ENCODE assay signal across 10 cellular contexts in the genomic region with DNA sequence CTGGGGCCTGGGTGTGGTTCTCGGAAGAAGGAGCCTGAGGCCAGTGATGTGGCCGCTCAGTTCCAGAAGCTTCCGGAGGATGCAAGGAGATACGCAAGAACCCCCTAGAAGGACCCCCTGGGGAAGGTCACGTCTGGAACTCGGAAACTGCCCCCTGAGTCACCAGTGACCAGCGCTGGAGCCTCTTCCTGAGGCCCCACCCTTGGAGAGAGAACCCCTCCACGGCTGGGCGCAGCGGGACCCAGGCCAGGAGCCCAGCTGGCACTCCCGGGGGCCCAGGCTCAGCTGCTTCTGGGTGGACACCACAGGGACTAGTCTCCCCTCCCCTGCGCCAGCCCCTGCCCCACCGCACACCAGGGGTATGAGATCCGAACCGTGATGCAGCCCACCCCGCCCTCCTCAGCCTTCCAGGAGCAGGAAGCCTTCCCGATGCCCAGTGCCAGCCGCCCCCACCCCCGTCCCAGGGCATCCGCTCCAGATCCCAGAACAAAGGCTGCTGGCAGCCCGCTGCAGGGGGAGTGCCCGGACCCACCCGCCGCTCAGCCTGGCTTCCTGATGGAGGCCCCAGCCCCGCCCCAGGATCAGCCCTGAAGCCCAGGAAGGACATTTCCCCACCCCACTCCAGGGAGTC. TPM values are rescaled to one million over a fixed set of nuclear protein-coding genes. Genes with fewer than 3 reads are reported as not detected.
A peak's percentile ranks its signal among the peaks of the same experiment; 100 is the strongest.
DNase-seq lines count a peak whose midpoint lies in the region; ATAC-seq and TF ChIP-seq lines count a peak whose summit lies in the region.
"Had no signal": no experiment of that assay in that cellular context is flagged by ENCODE, and none has a peak within 500 bp of the region (broad histone marks: within the 10 kb centered on the region; RNA-seq: fewer than 3 reads in every experiment).

No MANE protein-coding gene starts in this region.

- H3K4me2 ChIP-seq in trophoblast cell (ENCODE audit: low read length), result no peak overlapping the region

- H4K91ac ChIP-seq in trophoblast cell (ENCODE audit: low read depth, low read length), result no peak overlapping the region

- ATAC-seq in HG03354 (IDR thresholded peaks at IDR 0.05; ENCODE audit: poor library complexity, severe bottlenecking, unreplicated experiment), result no peak
- ATAC-seq in HG02642 (IDR thresholded peaks at IDR 0.05; ENCODE audit: poor library complexity, unreplicated experiment), result no peak

- H3K9me3 ChIP-seq in trophoblast cell (ENCODE audit: insufficient read depth, low read depth, low read length), result peaks cover 5% of the 10 kb centered on the region

- peaks cover 47 to 59% of the 10 kb centered on the region in 2 experiments for H3K4me1 ChIP-seq in trophoblast cell (ENCODE audit: control insufficient read depth in 1 of 2, insufficient read depth in 2 of 2, low read length in 2 of 2)

- no peaks in the 10 kb centered on the region for H3K27me3 ChIP-seq in trophoblast cell (ENCODE audit: insufficient read depth, low read length)

- WGBS in trophoblast cell (ENCODE audit: extremely low coverage, insufficient coverage, insufficient read length), result no CpG with 5 or more reads among the region's 25 CpGs

- H3K23ac ChIP-seq in trophoblast cell (ENCODE audit: low read length), result no peak overlapping the region

- TF ChIP-seq CTCF in C4-2B (conservative IDR thresholded peaks at IDR 0.05) (no peak), fibroblast of the aortic adventitia (IDR thresholded peaks at IDR 0.05; ENCODE audit: insufficient read depth, low read length) (no peak)

- no peak overlapping the region for H4K12ac ChIP-seq in trophoblast cell (ENCODE audit: low read depth, low read length)

- H3K79me1 ChIP-seq in trophoblast cell (ENCODE audit: low read length), result peaks cover 25% of the 10 kb centered on the region

- no peak overlapping the region for H2AFZ ChIP-seq in trophoblast cell (ENCODE audit: insufficient read depth, low read length, poor library complexity)

- H3K4me3 ChIP-seq in fibroblast of the aortic adventitia (ENCODE audit: low read depth, low read length) (no peak overlapping the region), trophoblast cell (ENCODE audit: low read depth, low read length) (no peak overlapping the region)

- peak; percentile 97 to 99 for DNase-seq in SW 1271 (lab: John Stamatoyannopoulos, UW)
- peak; percentile 73 for DNase-seq in fibroblast of the aortic adventitia (ENCODE audit: low read depth)
- peak in 1 of 2 donors; percentile 38 for DNase-seq in trophoblast cell
- DNase-seq in stimulated activated CD4-positive, alpha-beta T cell treated with anti-CD3 and anti-CD28 coated beads, Interleukin-4, amount 100 ng/mL, for 24 hours, result no peak
- DNase-seq in activated effector memory CD4-positive, alpha-beta T cell treated with anti-CD3 and anti-CD28 coated beads, Interleukin-2, amount 50 U/mL, for 16 hours, result no peak
- DNase-seq: CD4-positive, CD25-positive, alpha-beta regulatory T cell; NCI-H2081 had no signal

- peak overlapping the region; percentile 10 for H3K18ac ChIP-seq in trophoblast cell (ENCODE audit: low read length)

- H3K4ac ChIP-seq in trophoblast cell (ENCODE audit: low read depth, low read length), result peak overlapping the region; percentile 83

- peaks cover 66% of the 10 kb centered on the region for H3K79me2 ChIP-seq in trophoblast cell (ENCODE audit: control insufficient read depth, insufficient read depth, low read length, poor library complexity)

- no peak overlapping the region for H3K9ac ChIP-seq in trophoblast cell (ENCODE audit: low read length)

- no peak overlapping the region for H2AK5ac ChIP-seq in trophoblast cell (ENCODE audit: low read length)

- no peak overlapping the region for H3K14ac ChIP-seq in trophoblast cell (ENCODE audit: low read length)

- peak overlapping the region; percentile 17 for H4K8ac ChIP-seq in trophoblast cell (ENCODE audit: low read depth, low read length)

- no peak overlapping the region for H2BK12ac ChIP-seq in trophoblast cell (ENCODE audit: low read length)

- no peak overlapping the region for H2BK120ac ChIP-seq in trophoblast cell (ENCODE audit: insufficient read depth, low read length, poor library complexity)

- no peak overlapping the region for H2BK5ac ChIP-seq in trophoblast cell (ENCODE audit: low read depth, low read length, poor library complexity)

- peak overlapping the region; percentile 98 for H3K27ac ChIP-seq in C4-2B
- H3K27ac ChIP-seq in trophoblast cell (ENCODE audit: low read depth, low read length), result no peak overlapping the region

- peaks cover 41 to 59% of the 10 kb centered on the region in 2 experiments for H3K36me3 ChIP-seq in trophoblast cell (ENCODE audit: control insufficient read depth in 1 of 2, insufficient read depth in 2 of 2, low read length in 2 of 2)

RNA-seq across cellular contexts. Expression of gene LAMA5, which starts 7.5 kb away (rescaled TPM):
- 5.6 and 11.1 TPM in 2 replicates for total RNA-seq in fibroblast of the aortic adventitia (ENCODE audit: low replicate concordance)
- 135 and 147 TPM in 2 replicates for polyA plus RNA-seq in trophoblast cell (2013)

RNA-seq across cellular contexts. Expression of gene RPS21, which starts 27.3 kb away (rescaled TPM):
- total RNA-seq in fibroblast of the aortic adventitia (ENCODE audit: low replicate concordance), result 754 and 1,887 TPM in 2 replicates
- polyA plus RNA-seq in trophoblast cell (2013), result 2,264 and 2,365 TPM in 2 replicates

RNA-seq across cellular contexts. Expression of gene CABLES2, which starts 47.5 kb away (rescaled TPM):
- 1.1 and 4.3 TPM in 2 replicates for total RNA-seq in fibroblast of the aortic adventitia (ENCODE audit: low replicate concordance)
- polyA plus RNA-seq in trophoblast cell (2013), result 15.0 and 15.1 TPM in 2 replicates

RNA-seq across cellular contexts. Expression of gene ADRM1, which starts 56.8 kb away (rescaled TPM):
- total RNA-seq in fibroblast of the aortic adventitia (ENCODE audit: low replicate concordance), result 73.8 and 81.3 TPM in 2 replicates
- 164 and 175 TPM in 2 replicates for polyA plus RNA-seq in trophoblast cell (2013)

Comparison
In these comparisons a context has a peak if more than half of its experiments do, and no peak if none do; other contexts are left out.
1. DNase-seq: peak in SW 1271 (2 of 2) and fibroblast of the aortic adventitia (single experiment); none in stimulated activated CD4-positive, alpha-beta T cell treated with anti-CD3 and anti-CD28 coated beads, Interleukin-4, amount 100 ng/mL, for 24 hours (single experiment) and activated effector memory CD4-positive, alpha-beta T cell treated with anti-CD3 and anti-CD28 coated beads, Interleukin-2, amount 50 U/mL, for 16 hours (single experiment).